8 cellular contexts compared by ENCODE assay signal in genomic region chr11:64303109-64304031, GRCh38. TPM values are rescaled to one million over a fixed set of nuclear protein-coding genes. Genes with fewer than 3 reads are reported as not detected.
DNase-seq lines count a peak whose midpoint lies in the region; ATAC-seq and TF ChIP-seq lines count a peak whose summit lies in the region.
"Had no signal": no experiment of that assay in that cellular context is flagged by ENCODE, and none has a peak within 500 bp of the region (broad histone marks: within the 10 kb centered on the region; RNA-seq: fewer than 3 reads in every experiment).

No MANE protein-coding gene starts in this region.

- peak overlapping the region; percentile 91 for H3K4me3 Mint-ChIP-seq in activated naive CD4-positive, alpha-beta T cell treated with anti-CD3 and anti-CD28 coated beads, Interleukin-2, amount 50 U/mL, for 24 hours

- H3K9me3 ChIP-seq in esophagus squamous epithelium (no peaks in the 10 kb centered on the region), testis (no peaks in the 10 kb centered on the region)

- H3K27me3 ChIP-seq in esophagus squamous epithelium (peaks cover 5 to 46% (median 10%) of the 10 kb centered on the region in 4 donors), testis (no peaks in the 10 kb centered on the region), foreskin keratinocyte (peaks cover 25% of the 10 kb centered on the region)

- H3K4me1 ChIP-seq in esophagus squamous epithelium (peaks cover 39 to 73% (median 43%) of the 10 kb centered on the region in 3 donors), testis (peaks cover 33% of the 10 kb centered on the region), foreskin keratinocyte (no peaks in the 10 kb centered on the region)

- peaks cover 11% of the 10 kb centered on the region for H3K27me3 Mint-ChIP-seq in activated naive CD4-positive, alpha-beta T cell treated with anti-CD3 and anti-CD28 coated beads, Interleukin-2, amount 50 U/mL, for 24 hours

- H3K4me3 ChIP-seq in esophagus squamous epithelium (peak overlapping the region in 2 of 4 donors; percentile 74 to 86), testis (no peak overlapping the region)

- no peak for ATAC-seq in foreskin keratinocyte

- peaks cover 31% of the 10 kb centered on the region for H3K4me1 Mint-ChIP-seq in activated naive CD4-positive, alpha-beta T cell treated with anti-CD3 and anti-CD28 coated beads, Interleukin-2, amount 50 U/mL, for 24 hours

- no peak for TF ChIP-seq POLR2A in esophagus squamous epithelium (IDR thresholded peaks at IDR 0.05)
- no peak for TF ChIP-seq POLR2A in testis (IDR thresholded peaks at IDR 0.05)

- peaks cover 5% of the 10 kb centered on the region for H3K36me3 Mint-ChIP-seq in activated naive CD4-positive, alpha-beta T cell treated with anti-CD3 and anti-CD28 coated beads, Interleukin-2, amount 50 U/mL, for 24 hours

- TF ChIP-seq CTCF in esophagus squamous epithelium (IDR thresholded peaks at IDR 0.05) = no peak
- TF ChIP-seq CTCF in testis (IDR thresholded peaks at IDR 0.05) = no peak
- no peak for TF ChIP-seq CTCF in foreskin keratinocyte (conservative IDR thresholded peaks at IDR 0.05)

- peaks cover 0 to 16% (median 0%) of the 10 kb centered on the region in 3 donors for H3K36me3 ChIP-seq in esophagus squamous epithelium
- H3K36me3 ChIP-seq in testis (ENCODE audit: low read depth, missing control alignments) = no peaks in the 10 kb centered on the region

- peak overlapping the region; percentile 92 to 97 (median 94) for H3K27ac ChIP-seq in esophagus squamous epithelium
- H3K27ac ChIP-seq in testis = peak overlapping the region; percentile 76 to 95
- H3K27ac ChIP-seq in foreskin keratinocyte = no peak overlapping the region

- DNase-seq in activated naive CD4-positive, alpha-beta T cell treated with Interleukin-2 at 50 U/mL for 16 hours = no peak
- DNase-seq in esophagus squamous epithelium (lab: John Stamatoyannopoulos, UW) (no peak), testis (no peak), foreskin keratinocyte (no peak)
- DNase-seq in effector CD4-positive, alpha-beta T cell = no peak

- intact Hi-C loops in esophagus squamous epithelium (cut with DNase I) = loop anchor here (5.0 kb wide), 1 partner anchor 101 kb away; no protein-coding TSS in a partner anchor
- intact Hi-C loops in testis (cut with DNase I; ENCODE audit: low total_unique reads) = no loop called here

- H3K9me3 Mint-ChIP-seq in activated naive CD4-positive, alpha-beta T cell treated with anti-CD3 and anti-CD28 coated beads, Interleukin-2, amount 50 U/mL, for 24 hours = no peaks in the 10 kb centered on the region

- 82 to 90% methylated on average over 5 to 10 of the region's 13 CpGs for WGBS in esophagus squamous epithelium, 2 donors
- 71 to 85% methylated on average over 12 to 13 of the region's 13 CpGs for WGBS in testis, 2 donors

- peak overlapping the region; percentile 30 for H3K27ac Mint-ChIP-seq in activated naive CD4-positive, alpha-beta T cell treated with anti-CD3 and anti-CD28 coated beads, Interleukin-2, amount 50 U/mL, for 24 hours

RNA-seq across cellular contexts. Expression of gene ESRRA, which starts 2.0 kb away (rescaled TPM):
- total RNA-seq in esophagus squamous epithelium (100 to 1,000 TPM in 2 of 4 donors, 10 to 100 TPM in 2; 81.9 to 131 (median 99.7) TPM), testis (10 to 100 TPM; 19.3 to 22.0 TPM), foreskin keratinocyte (49.1 and 50.9 TPM in 2 replicates)
- polyA plus RNA-seq in testis (ENCODE audit: insufficient read depth, low read depth, low replicate concordance) (13.7 TPM), foreskin keratinocyte (46.1 and 49.9 TPM in 2 replicates)

RNA-seq across cellular contexts. Expression of gene CATSPERZ, which starts 3.2 kb away (rescaled TPM):
- total RNA-seq in esophagus squamous epithelium (not detected), testis (100 to 1,000 TPM; 278 to 484 TPM), foreskin keratinocyte (0.44 and 0.46 TPM in 2 replicates)
- polyA plus RNA-seq in testis (ENCODE audit: insufficient read depth, low read depth, low replicate concordance) (1,116 TPM), foreskin keratinocyte (0.80 and 1.1 TPM in 2 replicates)
- total RNA-seq: aorta; T-helper 1 cell treated with Interleukin-12 subunit alpha and Interleukin-12 subunit beta and Interleukin-4 antibody, amounts not matched to agents 30 ng/mL and 1 ng/mL, for 36 hours had no signal
- polyA plus RNA-seq: aorta had no signal

RNA-seq across cellular contexts. Expression of gene KCNK4, which starts 12.3 kb away (rescaled TPM):
- total RNA-seq in esophagus squamous epithelium (not detected), testis (under 1 TPM in 1 of 2 donors, not detected in 1; 0.24 TPM), foreskin keratinocyte (not detected in 2 replicates)
- polyA plus RNA-seq in testis (ENCODE audit: insufficient read depth, low read depth, low replicate concordance) (not detected), foreskin keratinocyte (0.03 and 0.06 TPM in 2 replicates)
- total RNA-seq: aorta had no signal
- polyA plus RNA-seq: aorta had no signal

RNA-seq across cellular contexts. Expression of gene TRMT112, which starts 14.0 kb away (rescaled TPM):
- total RNA-seq in esophagus squamous epithelium = 100 to 1,000 TPM; 202 to 248 (median 211) TPM
- 100 to 1,000 TPM; 303 to 340 TPM for total RNA-seq in testis
- polyA plus RNA-seq in testis (ENCODE audit: insufficient read depth, low read depth, low replicate concordance) = 275 TPM
- total RNA-seq in foreskin keratinocyte = 386 and 447 TPM in 2 replicates
- polyA plus RNA-seq in foreskin keratinocyte = 422 and 522 TPM in 2 replicates

RNA-seq across cellular contexts. Expression of gene PRDX5, which starts 14.6 kb away (rescaled TPM):
- 100 to 1,000 TPM; 309 to 602 (median 476) TPM for total RNA-seq in esophagus squamous epithelium
- total RNA-seq in testis = 100 to 1,000 TPM; 189 to 271 TPM
- polyA plus RNA-seq in testis (ENCODE audit: insufficient read depth, low read depth, low replicate concordance) = 287 TPM
- 399 and 407 TPM in 2 replicates for total RNA-seq in foreskin keratinocyte
- 685 and 769 TPM in 2 replicates for polyA plus RNA-seq in foreskin keratinocyte

Comparison
In these comparisons a context has a peak if more than half of its experiments do, and no peak if none do; other contexts are left out.
1. RNA of gene CATSPERZ, which starts 3.2 kb away (total RNA-seq): 278 to 484 TPM in testis; 0.44 to 0.46 TPM in foreskin keratinocyte and not detected in esophagus squamous epithelium; every median in the first group is over 100 times any median in the second.